17 cellular contexts compared by ENCODE assay signal in the genomic region with DNA sequence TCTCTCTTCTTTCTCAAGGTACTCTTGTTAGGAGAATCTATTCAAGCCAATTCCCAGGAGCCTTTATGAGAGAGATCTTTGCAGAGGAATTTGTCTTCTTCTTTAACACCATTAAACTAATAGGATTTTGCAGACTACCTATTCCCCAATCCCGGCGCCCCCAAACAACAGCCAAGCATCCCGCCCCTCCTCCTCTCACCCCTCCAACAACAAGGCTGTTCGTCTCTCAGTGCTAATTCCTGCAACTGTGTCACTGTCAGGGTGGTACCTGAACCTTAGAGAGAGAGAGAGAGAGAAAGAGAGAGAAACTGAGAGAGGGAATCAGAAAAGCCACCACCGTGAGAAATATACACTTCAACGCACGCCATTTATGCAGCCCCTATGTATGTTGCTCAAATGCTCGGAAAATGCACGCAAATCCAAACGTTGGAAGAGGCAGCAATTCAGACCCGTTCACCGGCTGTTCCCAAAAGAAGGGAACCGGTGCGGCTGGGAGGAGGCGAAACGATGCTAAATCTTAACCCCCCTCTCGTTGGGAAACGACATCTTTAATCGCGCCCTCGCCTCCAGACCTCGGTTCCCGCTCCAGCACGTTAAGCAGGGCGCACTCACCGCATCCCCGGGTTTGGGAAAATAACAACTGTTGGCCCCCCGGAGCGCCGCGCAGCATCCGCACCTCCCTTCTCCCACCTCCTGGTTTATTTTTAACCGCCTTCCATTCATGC. TPM values are rescaled to one million over a fixed set of nuclear protein-coding genes. Genes with fewer than 3 reads are reported as not detected.
DNase-seq lines count a peak whose midpoint lies in the region; ATAC-seq and TF ChIP-seq lines count a peak whose summit lies in the region.
"Had no signal": no experiment of that assay in that cellular context is flagged by ENCODE, and none has a peak within 500 bp of the region (broad histone marks: within the 10 kb centered on the region; RNA-seq: fewer than 3 reads in every experiment).

No MANE protein-coding gene starts in this region.

- H3K79me2 ChIP-seq in neural cell (replicated peaks; ENCODE audit: insufficient read depth, low read length) = no peaks in the 10 kb centered on the region

- TF ChIP-seq POLR2A in gastroesophageal sphincter (IDR thresholded peaks at IDR 0.05) = no peak

- H3K9me3 ChIP-seq in gastroesophageal sphincter = no peaks in the 10 kb centered on the region
- H3K9me3 ChIP-seq in neural cell (ENCODE audit: low read length) = no peaks in the 10 kb centered on the region
- H3K9me3 ChIP-seq: breast epithelium had no signal

- peak overlapping the region; percentile 28 for H2AFZ ChIP-seq in neural cell (ENCODE audit: low read depth, low read length)

- DNase-seq in Right ventricle myocardium superior = peak; percentile 38
- no peak for DNase-seq in left cardiac atrium
- no peak for DNase-seq in NCI-H510A treated with DMSO at 0.1 percent for 48 hours (lab: John Stamatoyannopoulos, UW)
- DNase-seq in ACHN = no peak
- DNase-seq: activated CD4-positive, CD25-positive, alpha-beta regulatory T cell treated with anti-CD3 and anti-CD28 coated beads, Interleukin-2, amount 50 U/mL, for 72 hours; effector memory CD8-positive, alpha-beta T cell; foreskin fibroblast; NCI-H2029 treated with DMSO at 0.1 percent for 48 hours; NCI-H526 treated with DMSO at 0.1 percent for 48 hours; RPMI8226 had no signal

- intact Hi-C loops in Right ventricle myocardium superior (cut with DNase I) = no loop called here
- intact Hi-C loops in left cardiac atrium (cut with DNase I) = no loop called here

- H3K4me1 ChIP-seq in gastroesophageal sphincter = peaks cover 0 to 19% (median 3%) of the 10 kb centered on the region in 3 donors
- H3K4me1 ChIP-seq: breast epithelium had no signal

- H3K27ac ChIP-seq in gastroesophageal sphincter (no peak overlapping the region), neural cell (ENCODE audit: low read length) (peak overlapping the region; percentile 35)
- H3K27ac ChIP-seq: breast epithelium had no signal

- TF ChIP-seq RAD21 in neural cell (conservative IDR thresholded peaks at IDR 0.05) = peak; percentile 34

- ATAC-seq in Right ventricle myocardium superior (ENCODE audit: poor library complexity) = peak; percentile 33
- ATAC-seq in left cardiac atrium = no peak
- no peak for ATAC-seq in gastroesophageal sphincter
- ATAC-seq in GM18867 (IDR thresholded peaks at IDR 0.05; ENCODE audit: unreplicated experiment) = no peak
- ATAC-seq in GM19324 (IDR thresholded peaks at IDR 0.05; ENCODE audit: low FRiP score, unreplicated experiment) = no peak
- ATAC-seq: effector memory CD8-positive, alpha-beta T cell had no signal

- no peaks in the 10 kb centered on the region for H3F3A ChIP-seq in neural cell (ENCODE audit: insufficient read depth, low read length, poor library complexity, severe bottlenecking)

- H4K20me1 ChIP-seq in neural cell (ENCODE audit: insufficient read depth) = no peaks in the 10 kb centered on the region

- TF ChIP-seq EP300 in gastroesophageal sphincter (IDR thresholded peaks at IDR 0.05) = no peak
- no peak for TF ChIP-seq EP300 in neural cell (conservative IDR thresholded peaks at IDR 0.05; ENCODE audit: poor library complexity, severe bottlenecking)

- H3K27me3 ChIP-seq in gastroesophageal sphincter (peaks cover 54% of the 10 kb centered on the region), neural cell (ENCODE audit: insufficient read depth, low read depth, low read length) (peaks cover 30% of the 10 kb centered on the region)

- H3K4me2 ChIP-seq in neural cell (ENCODE audit: low read length) = peak overlapping the region; percentile 53

- H3K4me3 ChIP-seq in gastroesophageal sphincter = peak overlapping the region; percentile 44 to 49
- peak overlapping the region; percentile 76 for H3K4me3 ChIP-seq in neural cell (ENCODE audit: low read length)

- H3K9me2 ChIP-seq in neural cell (ENCODE audit: insufficient read depth, low read length) = no peaks in the 10 kb centered on the region

- H3K9ac ChIP-seq in neural cell (ENCODE audit: low read length) = peak overlapping the region; percentile 67

- TF ChIP-seq CTCF in gastroesophageal sphincter (IDR thresholded peaks at IDR 0.05) (no peak), neural cell (IDR thresholded peaks at IDR 0.05; ENCODE audit: poor library complexity, severe bottlenecking) (no peak)

- 0 to 6% methylated on average over 15 to 26 of the region's 33 CpGs for WGBS in gastroesophageal sphincter (ENCODE audit: low coverage in 1 of 2), 2 donors

- H3K36me3 ChIP-seq in gastroesophageal sphincter (no peaks in the 10 kb centered on the region), neural cell (ENCODE audit: insufficient read depth, low read length) (no peaks in the 10 kb centered on the region)
- H3K36me3 ChIP-seq: breast epithelium had no signal

- in situ Hi-C loops in ACHN (cut with HindIII; ENCODE audit: low pct_ligation_motif_present, low pct_unique_long_range_greater_than_20kb, low sequenced_read_pairs) = no loop called here

TF ChIP-seq in neural cell, 6 proteins besides CTCF, POLR2A, EP300 and RAD21:
- TF ChIP-seq, protein P1, sequence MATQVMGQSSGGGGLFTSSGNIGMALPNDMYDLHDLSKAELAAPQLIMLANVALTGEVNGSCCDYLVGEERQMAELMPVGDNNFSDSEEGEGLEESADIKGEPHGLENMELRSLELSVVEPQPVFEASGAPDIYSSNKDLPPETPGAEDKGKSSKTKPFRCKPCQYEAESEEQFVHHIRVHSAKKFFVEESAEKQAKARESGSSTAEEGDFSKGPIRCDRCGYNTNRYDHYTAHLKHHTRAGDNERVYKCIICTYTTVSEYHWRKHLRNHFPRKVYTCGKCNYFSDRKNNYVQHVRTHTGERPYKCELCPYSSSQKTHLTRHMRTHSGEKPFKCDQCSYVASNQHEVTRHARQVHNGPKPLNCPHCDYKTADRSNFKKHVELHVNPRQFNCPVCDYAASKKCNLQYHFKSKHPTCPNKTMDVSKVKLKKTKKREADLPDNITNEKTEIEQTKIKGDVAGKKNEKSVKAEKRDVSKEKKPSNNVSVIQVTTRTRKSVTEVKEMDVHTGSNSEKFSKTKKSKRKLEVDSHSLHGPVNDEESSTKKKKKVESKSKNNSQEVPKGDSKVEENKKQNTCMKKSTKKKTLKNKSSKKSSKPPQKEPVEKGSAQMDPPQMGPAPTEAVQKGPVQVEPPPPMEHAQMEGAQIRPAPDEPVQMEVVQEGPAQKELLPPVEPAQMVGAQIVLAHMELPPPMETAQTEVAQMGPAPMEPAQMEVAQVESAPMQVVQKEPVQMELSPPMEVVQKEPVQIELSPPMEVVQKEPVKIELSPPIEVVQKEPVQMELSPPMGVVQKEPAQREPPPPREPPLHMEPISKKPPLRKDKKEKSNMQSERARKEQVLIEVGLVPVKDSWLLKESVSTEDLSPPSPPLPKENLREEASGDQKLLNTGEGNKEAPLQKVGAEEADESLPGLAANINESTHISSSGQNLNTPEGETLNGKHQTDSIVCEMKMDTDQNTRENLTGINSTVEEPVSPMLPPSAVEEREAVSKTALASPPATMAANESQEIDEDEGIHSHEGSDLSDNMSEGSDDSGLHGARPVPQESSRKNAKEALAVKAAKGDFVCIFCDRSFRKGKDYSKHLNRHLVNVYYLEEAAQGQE (IDR thresholded peaks at IDR 0.05; ENCODE audit: borderline replicate concordance) = no peak
- TF ChIP-seq EZH2 (IDR thresholded peaks at IDR 0.05; ENCODE audit: borderline replicate concordance, insufficient read depth, low read length, poor library complexity, severe bottlenecking) (no peak), SMC3 (conservative IDR thresholded peaks at IDR 0.05; ENCODE audit: poor library complexity) (no peak), POLR2AphosphoS5 (IDR thresholded peaks at IDR 0.05) (no peak)

RNA-seq across cellular contexts. Expression of gene KCNA4, which starts 0.9 kb away (rescaled TPM):
- total RNA-seq in Right ventricle myocardium superior (2.1 TPM), left cardiac atrium (1 to 10 TPM in 1 of 2 donors, under 1 TPM in 1; 0.94 to 1.9 TPM), gastroesophageal sphincter (under 1 TPM; 0.07 to 0.35 (median 0.22) TPM)
- polyA plus RNA-seq in neural cell = 2.5 and 5.9 TPM in 2 replicates
- polyA minus RNA-seq in neural cell = 14.5 and 16.6 TPM in 2 replicates
- total RNA-seq: T-helper 1 cell treated with Interleukin-12 subunit alpha and Interleukin-12 subunit beta and Interleukin-4 antibody, amounts not matched to agents 30 ng/mL and 1 ng/mL, for 36 hours had no signal
- polyA plus RNA-seq: keratinocyte had no signal
